Comparison of ENCODE assay signal across 8 cellular contexts in the genomic region with DNA sequence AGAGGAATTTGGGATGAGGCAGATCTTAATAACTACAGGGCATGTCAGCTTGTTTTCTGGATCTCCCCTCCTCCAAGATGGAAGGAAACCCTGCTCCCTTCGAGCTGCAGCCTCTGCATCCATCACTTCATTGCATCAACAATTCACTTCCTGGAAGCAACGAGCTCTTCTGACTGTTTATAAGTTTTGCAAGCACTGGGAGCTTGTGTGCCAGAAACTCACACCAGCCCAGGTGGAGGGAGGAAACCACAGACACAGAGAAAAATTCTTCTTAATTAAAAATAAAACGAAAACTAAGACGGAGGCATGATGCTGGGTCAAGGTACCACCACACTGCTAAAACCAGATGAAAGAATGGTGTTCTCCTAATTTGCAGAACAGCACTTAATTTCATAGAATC. TPM values are rescaled to one million over a fixed set of nuclear protein-coding genes. Genes with fewer than 3 reads are reported as not detected.
DNase-seq lines count a peak whose midpoint lies in the region; ATAC-seq and TF ChIP-seq lines count a peak whose summit lies in the region.

No MANE protein-coding gene starts in this region.

- H3K4me3 Mint-ChIP-seq in brain (peak overlapping the region in 3 of 5 experiments; percentile 36 to 97 (median 57)), osteocyte (ENCODE audit: unreplicated experiment) (no peak overlapping the region)

- H3K4me1 Mint-ChIP-seq in brain (peaks cover 94% of the 10 kb centered on the region), osteocyte (ENCODE audit: unreplicated experiment) (peaks cover 76% of the 10 kb centered on the region)

- H3K27ac Mint-ChIP-seq in brain = peak overlapping the region in 2 of 5 experiments; percentile 90 to 91
- H3K27ac Mint-ChIP-seq in osteocyte (ENCODE audit: unreplicated experiment) = peak overlapping the region; percentile 71

- in situ Hi-C loops in GM13976 (cut with MboI; ENCODE audit: low sequenced_read_pairs, unreplicated experiment) = no loop called here

- TF ChIP-seq CTCF in brain (conservative IDR thresholded peaks at IDR 0.05) = no peak
- TF ChIP-seq CTCF in osteocyte (IDR thresholded peaks at IDR 0.05) = no peak
- no peak for TF ChIP-seq CTCF in GM13976 (IDR thresholded peaks at IDR 0.05; ENCODE audit: borderline replicate concordance, control extremely low read depth, extremely low read depth, insufficient read depth, missing control alignments)

- peak; percentile 47 for ATAC-seq in GM19043 (IDR thresholded peaks at IDR 0.05; ENCODE audit: low read depth, unreplicated experiment)
- peak; percentile 59 for ATAC-seq in HG03064 (IDR thresholded peaks at IDR 0.05; ENCODE audit: low read depth, unreplicated experiment)
- ATAC-seq in HG03460 (IDR thresholded peaks at IDR 0.05; ENCODE audit: unreplicated experiment) = no peak

- DNase-seq in osteocyte (ENCODE audit: extremely low spot score, unreplicated experiment) = no peak
- no peak for DNase-seq in GM13976 (ENCODE audit: low spot score)
- no peak for DNase-seq in NCI-H128 (lab: John Stamatoyannopoulos, UW; ENCODE audit: unreplicated experiment)
- DNase-seq in NCI-H345 treated with DMSO at 0.1 percent for 48 hours (lab: John Stamatoyannopoulos, UW; ENCODE audit: unreplicated experiment) = no peak

- H3K27me3 Mint-ChIP-seq in brain = peaks cover 9% of the 10 kb centered on the region
- no peaks in the 10 kb centered on the region for H3K27me3 Mint-ChIP-seq in osteocyte (ENCODE audit: unreplicated experiment)

- peaks cover 5% of the 10 kb centered on the region for H3K36me3 Mint-ChIP-seq in brain
- H3K36me3 Mint-ChIP-seq in osteocyte (ENCODE audit: unreplicated experiment) = no peaks in the 10 kb centered on the region

- H3K9me3 Mint-ChIP-seq in brain = no peaks in the 10 kb centered on the region
- H3K9me3 Mint-ChIP-seq in osteocyte (ENCODE audit: unreplicated experiment) = no peaks in the 10 kb centered on the region

RNA-seq across cellular contexts. Expression of gene LRIG1, which starts 10.6 kb away (rescaled TPM):
- polyA plus RNA-seq in brain (ENCODE audit: insufficient read depth, low read depth, low replicate concordance) = 53.8 TPM
- 60.8 and 64.2 TPM in 2 replicates for total RNA-seq in osteocyte
